ENCODE assay signal across 8 cellular contexts in the genomic region with DNA sequence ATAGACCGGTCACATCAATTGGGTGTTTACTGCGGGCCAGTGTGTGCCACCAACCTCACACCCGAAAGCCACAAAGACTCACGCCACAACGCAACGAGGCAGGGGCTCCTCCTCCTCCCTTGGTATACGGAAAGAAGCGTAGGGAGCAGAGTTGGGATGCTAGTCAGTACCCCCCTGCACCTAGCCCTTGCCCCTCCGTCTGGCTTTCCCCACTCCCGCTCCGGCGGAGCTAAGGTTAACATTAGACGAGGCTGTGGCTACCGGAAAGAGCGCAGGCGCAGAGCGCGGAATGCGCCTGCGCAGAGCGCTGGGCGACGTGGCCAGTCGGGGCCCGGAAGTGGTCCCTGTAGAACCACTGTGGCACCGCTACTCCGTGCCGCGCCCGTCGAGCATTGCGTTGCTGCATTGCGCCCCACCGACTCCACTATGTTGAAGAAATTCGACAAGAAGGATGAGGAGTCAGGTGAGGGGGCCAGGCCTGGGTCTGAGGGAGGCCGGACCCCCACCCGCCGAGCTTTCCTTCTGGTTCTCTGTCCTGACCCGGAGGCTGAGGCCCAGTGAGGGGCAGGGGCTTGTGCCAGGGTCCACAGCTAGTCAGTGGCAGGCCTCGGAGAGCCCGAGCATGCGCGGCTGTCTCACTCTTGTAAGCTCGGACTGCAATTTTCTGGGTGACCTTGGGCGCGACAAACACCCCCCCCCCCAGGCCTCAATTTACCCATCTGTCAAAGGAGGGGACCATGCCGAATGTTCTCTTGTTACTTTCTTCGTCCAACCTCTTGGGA. TPM values are rescaled to one million over a fixed set of nuclear protein-coding genes. Genes with fewer than 3 reads are reported as not detected.
DNase-seq lines count a peak whose midpoint lies in the region; TF ChIP-seq lines count a peak whose summit lies in the region.

A gene with protein sequence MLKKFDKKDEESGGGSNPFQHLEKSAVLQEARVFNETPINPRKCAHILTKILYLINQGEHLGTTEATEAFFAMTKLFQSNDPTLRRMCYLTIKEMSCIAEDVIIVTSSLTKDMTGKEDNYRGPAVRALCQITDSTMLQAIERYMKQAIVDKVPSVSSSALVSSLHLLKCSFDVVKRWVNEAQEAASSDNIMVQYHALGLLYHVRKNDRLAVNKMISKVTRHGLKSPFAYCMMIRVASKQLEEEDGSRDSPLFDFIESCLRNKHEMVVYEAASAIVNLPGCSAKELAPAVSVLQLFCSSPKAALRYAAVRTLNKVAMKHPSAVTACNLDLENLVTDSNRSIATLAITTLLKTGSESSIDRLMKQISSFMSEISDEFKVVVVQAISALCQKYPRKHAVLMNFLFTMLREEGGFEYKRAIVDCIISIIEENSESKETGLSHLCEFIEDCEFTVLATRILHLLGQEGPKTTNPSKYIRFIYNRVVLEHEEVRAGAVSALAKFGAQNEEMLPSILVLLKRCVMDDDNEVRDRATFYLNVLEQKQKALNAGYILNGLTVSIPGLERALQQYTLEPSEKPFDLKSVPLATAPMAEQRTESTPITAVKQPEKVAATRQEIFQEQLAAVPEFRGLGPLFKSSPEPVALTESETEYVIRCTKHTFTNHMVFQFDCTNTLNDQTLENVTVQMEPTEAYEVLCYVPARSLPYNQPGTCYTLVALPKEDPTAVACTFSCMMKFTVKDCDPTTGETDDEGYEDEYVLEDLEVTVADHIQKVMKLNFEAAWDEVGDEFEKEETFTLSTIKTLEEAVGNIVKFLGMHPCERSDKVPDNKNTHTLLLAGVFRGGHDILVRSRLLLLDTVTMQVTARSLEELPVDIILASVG (plus strand): TSS at position 323 of the 782 bp plus-strand sequence. CDS start 104 bp downstream, at position 427.

- H3K27ac ChIP-seq in HEK293 (ENCODE audit: extremely low read depth, low read depth, low read length) (peak within 1 kb of the TSS; percentile 38; the same call in 1 of the 2 replicates), SJCRH30 (peak within 1 kb of the TSS; percentile 75), stomach (peak within 1 kb of the TSS; percentile 89 to 98 (median 92))

- H3K4me1 ChIP-seq in HEK293 (ENCODE audit: control insufficient read depth, insufficient read depth, low read length) (no peaks in the 10 kb centered on the region), SJCRH30 (no peaks in the 10 kb centered on the region), stomach (peaks cover 24 to 78% (median 53%) of the 10 kb centered on the region in 4 donors)

- POLR2A ChIA-PET in HEK293 (lab: Yijun Ruan, JAX): interaction anchor here (0.5 to 1.9 kb wide), 13 partner anchors 59 to 1126 kb away, joined by 3 to 14 read pairs (median 3); a partner anchor contains a TSS

- H3K27ac Mint-ChIP-seq in neural crest cell (ENCODE audit: unreplicated experiment): peak within 1 kb of the TSS; percentile 98

- TF ChIP-seq CTCF in HEK293 (tag by site-specific recombination; IDR thresholded peaks at IDR 0.05) (no peak), fibroblast of villous mesenchyme (IDR thresholded peaks at IDR 0.05; ENCODE audit: insufficient read depth, low read depth, low read length) (no peak), neural crest cell (conservative IDR thresholded peaks at IDR 0.05) (no peak), stomach (IDR thresholded peaks at IDR 0.05) (no peak)

- H3K4me1 Mint-ChIP-seq in neural crest cell: peaks cover 29% of the 10 kb centered on the region

- H3K36me3 ChIP-seq in HEK293 (ENCODE audit: control insufficient read depth in 2 of 2, insufficient read depth in 1 of 2, low read length in 2 of 2) (peaks cover 0 to 31% of the 10 kb centered on the region in 2 experiments), SJCRH30 (peaks cover 7% of the 10 kb centered on the region), stomach (peaks cover 32 to 37% (median 35%) of the 10 kb centered on the region in 4 donors)

- DNase-seq in GDM1 (lab: John Stamatoyannopoulos, UW) (peak; percentile 81), MV-4-11 (lab: John Stamatoyannopoulos, UW) (peak; percentile 86), SJCRH30 (peak; percentile 86 to 94), activated gamma-delta T cell treated with Interleukin-2 at 50 U/mL for 16 hours (peak; percentile 86), fibroblast of villous mesenchyme (ENCODE audit: low read depth) (peak; percentile 87), neural crest cell (ENCODE audit: low read depth, low spot score) (peak; percentile 77), stomach (peak; percentile 90)

- 0% methylated on average over 26 to 48 of the region's 48 CpGs for WGBS in stomach, 5 donors

- CTCF ChIA-PET in HEK293 (lab: Yijun Ruan, JAX): interaction anchor here (0.6 to 1.0 kb wide), 2 partner anchors 196 to 648 kb away, joined by 4 to 7 read pairs; no protein-coding TSS in a partner anchor

- H3K4me3 Mint-ChIP-seq in neural crest cell: peak within 1 kb of the TSS; percentile 96

- TF ChIP-seq EP300 in stomach (IDR thresholded peaks at IDR 0.05): no peak

- peak in 2 of 4 donors; percentile 79 to 86 for TF ChIP-seq POLR2A in stomach (IDR thresholded peaks at IDR 0.05)

- H3K36me3 Mint-ChIP-seq in neural crest cell (ENCODE audit: low read depth): peaks cover 4% of the 10 kb centered on the region

- H3K4me3 ChIP-seq in HEK293 (ENCODE audit: low read depth, low read length) (peak within 1 kb of the TSS; percentile 95), SJCRH30 (peak within 1 kb of the TSS; percentile 91), fibroblast of villous mesenchyme (ENCODE audit: low read depth, low read length) (peak within 1 kb of the TSS; percentile 99), stomach (peak within 1 kb of the TSS; percentile 78 to 96 (median 88))

- intact Hi-C loops in stomach (cut with DNase I; ENCODE audit: low total_unique reads): no loop called here

- no peaks in the 10 kb centered on the region for H3K9me3 ChIP-seq in HEK293 (ENCODE audit: control insufficient read depth, insufficient read depth, low read depth, low read length)
- H3K9me3 ChIP-seq in SJCRH30 (replicated peaks): no peaks in the 10 kb centered on the region
- H3K9me3 ChIP-seq in stomach: no peaks in the 10 kb centered on the region

- H3K27me3 ChIP-seq in SJCRH30 (no peaks in the 10 kb centered on the region), stomach (no peaks in the 10 kb centered on the region)

- H3K9me3 Mint-ChIP-seq in neural crest cell: no peaks in the 10 kb centered on the region

- H3K27me3 Mint-ChIP-seq in neural crest cell (ENCODE audit: low read depth): no peaks in the 10 kb centered on the region

TF ChIP-seq in HEK293, 187 proteins besides CTCF, POLR2A, EP300 and RAD21 (continues in another document):
- TF ChIP-seq ZNF600 (tag by site-specific recombination; IDR thresholded peaks at IDR 0.05): peak; percentile 79
- TF ChIP-seq, protein P1, sequence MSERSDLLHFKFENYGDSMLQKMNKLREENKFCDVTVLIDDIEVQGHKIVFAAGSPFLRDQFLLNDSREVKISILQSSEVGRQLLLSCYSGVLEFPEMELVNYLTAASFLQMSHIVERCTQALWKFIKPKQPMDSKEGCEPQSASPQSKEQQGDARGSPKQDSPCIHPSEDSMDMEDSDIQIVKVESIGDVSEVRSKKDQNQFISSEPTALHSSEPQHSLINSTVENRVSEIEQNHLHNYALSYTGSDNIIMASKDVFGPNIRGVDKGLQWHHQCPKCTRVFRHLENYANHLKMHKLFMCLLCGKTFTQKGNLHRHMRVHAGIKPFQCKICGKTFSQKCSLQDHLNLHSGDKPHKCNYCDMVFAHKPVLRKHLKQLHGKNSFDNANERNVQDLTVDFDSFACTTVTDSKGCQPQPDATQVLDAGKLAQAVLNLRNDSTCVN (tag by site-specific recombination; optimal IDR thresholded peaks at IDR 0.05): peak; percentile 28
- TF ChIP-seq ZBTB48 (tag by site-specific recombination; IDR thresholded peaks at IDR 0.05): peak; percentile 39; the same call in 1 of the 2 replicates
- no peak for TF ChIP-seq HOXC10 (CRISPR knock-in tag; IDR thresholded peaks at IDR 0.05)
- TF ChIP-seq ZXDB (tag by site-specific recombination; IDR thresholded peaks at IDR 0.05): peak; percentile 72; the same call in 1 of the 2 replicates
- TF ChIP-seq ZBTB8A (tag by site-specific recombination; IDR thresholded peaks at IDR 0.05): 0 out of 2 replicates have a peak, but pooled peaks have one; percentile 20
- TF ChIP-seq REPIN1 (tag by site-specific recombination; IDR thresholded peaks at IDR 0.05; ENCODE audit: low read depth): peak; percentile 64; the same call in 1 of the 2 replicates
- TF ChIP-seq, protein P2, sequence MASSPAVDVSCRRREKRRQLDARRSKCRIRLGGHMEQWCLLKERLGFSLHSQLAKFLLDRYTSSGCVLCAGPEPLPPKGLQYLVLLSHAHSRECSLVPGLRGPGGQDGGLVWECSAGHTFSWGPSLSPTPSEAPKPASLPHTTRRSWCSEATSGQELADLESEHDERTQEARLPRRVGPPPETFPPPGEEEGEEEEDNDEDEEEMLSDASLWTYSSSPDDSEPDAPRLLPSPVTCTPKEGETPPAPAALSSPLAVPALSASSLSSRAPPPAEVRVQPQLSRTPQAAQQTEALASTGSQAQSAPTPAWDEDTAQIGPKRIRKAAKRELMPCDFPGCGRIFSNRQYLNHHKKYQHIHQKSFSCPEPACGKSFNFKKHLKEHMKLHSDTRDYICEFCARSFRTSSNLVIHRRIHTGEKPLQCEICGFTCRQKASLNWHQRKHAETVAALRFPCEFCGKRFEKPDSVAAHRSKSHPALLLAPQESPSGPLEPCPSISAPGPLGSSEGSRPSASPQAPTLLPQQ (tag by site-specific recombination; IDR thresholded peaks at IDR 0.05): 0 out of 2 replicates have a peak, but pooled peaks have one; percentile 11
- TF ChIP-seq ZNF555 (tag by site-specific recombination; conservative IDR thresholded peaks at IDR 0.05): no peak
- no peak for TF ChIP-seq ZNF157 (tag by site-specific recombination; IDR thresholded peaks at IDR 0.05)
- TF ChIP-seq ZNF223 (tag by site-specific recombination; IDR thresholded peaks at IDR 0.05): no peak
- TF ChIP-seq ZNF169 (tag by site-specific recombination; IDR thresholded peaks at IDR 0.05): no peak
- TF ChIP-seq ZFP69B (tag by site-specific recombination; IDR thresholded peaks at IDR 0.05): 0 out of 2 replicates have a peak, but pooled peaks have one; percentile 22
- no peak for TF ChIP-seq ZNF37A (tag by site-specific recombination; IDR thresholded peaks at IDR 0.05)
- peak; percentile 71 for TF ChIP-seq ZNF76 (tag by site-specific recombination; IDR thresholded peaks at IDR 0.05; ENCODE audit: borderline replicate concordance, low read depth)
- TF ChIP-seq ZEB2 (tag by site-specific recombination; IDR thresholded peaks at IDR 0.05): peak; percentile 43; the same call in 1 of the 2 replicates
- TF ChIP-seq ZNF394 (tag by site-specific recombination; IDR thresholded peaks at IDR 0.05; ENCODE audit: borderline replicate concordance): peak; percentile 83

RNA-seq across cellular contexts. Expression of the gene that starts here (rescaled TPM):
- 87.3 and 89.5 TPM in 2 replicates for total RNA-seq in SJCRH30 (2014; rRNA removed; shearing (Covaris generic))
- total RNA-seq in fibroblast of villous mesenchyme: 371 and 402 TPM in 2 replicates
- 116 and 122 TPM in 2 replicates for total RNA-seq in neural crest cell
- total RNA-seq in stomach: 100 to 1,000 TPM in 4 of 5 donors, 10 to 100 TPM in 1; 38.5 to 356 (median 114) TPM
- polyA plus RNA-seq in stomach: 100 to 1,000 TPM in 1 of 3 donors, 10 to 100 TPM in 2; 79.8 to 113 (median 88.7) TPM

Comparison
In these comparisons a context has a peak if more than half of its experiments do, and no peak if none do; other contexts are left out.
1. Peak in every context shown above with its lines: DNase-seq, H3K4me3 ChIP-seq and H3K27ac ChIP-seq.
2. H3K27ac ChIP-seq: peak in every context shown above with its lines; median percentile 92 in stomach; 75 in SJCRH30; 38 in HEK293.